In the genomic region with DNA sequence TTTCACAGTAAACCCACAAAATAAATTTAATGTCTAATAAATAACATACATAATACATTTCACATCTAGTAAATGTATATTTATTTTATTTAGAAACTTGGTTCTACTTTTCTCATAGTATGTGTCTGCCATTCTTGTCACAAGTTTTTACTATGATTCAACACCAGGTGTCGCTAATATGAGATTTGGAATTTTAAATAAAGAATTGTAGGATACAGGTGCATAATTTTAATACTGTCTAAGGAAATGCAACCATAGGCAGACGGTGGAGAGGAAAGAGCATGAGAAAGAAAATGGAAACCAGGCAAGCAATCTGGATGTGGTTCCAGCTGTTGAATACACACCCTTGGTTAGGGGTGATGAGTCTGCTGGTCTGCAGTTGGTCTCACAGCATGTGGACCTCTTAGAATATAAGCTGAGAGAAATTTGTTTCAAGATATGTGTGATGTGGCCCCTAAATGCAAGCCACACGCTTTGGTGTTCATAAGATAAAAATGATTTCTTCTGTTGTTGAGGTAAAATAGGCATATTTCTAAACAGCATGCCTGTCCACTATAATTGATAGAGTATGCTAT, we compare ENCODE assay signal across 8 cellular contexts.
DNase-seq lines count a peak whose midpoint lies in the region; ATAC-seq and TF ChIP-seq lines count a peak whose summit lies in the region.

No MANE protein-coding gene starts in this region.

- no peaks in the 10 kb centered on the region for H3K36me3 ChIP-seq in colonic mucosa

- H3K9me3 ChIP-seq in colonic mucosa: no peaks in the 10 kb centered on the region

- H3K27ac Mint-ChIP-seq in neural crest cell (ENCODE audit: unreplicated experiment): no peak overlapping the region

- H3K4me3 Mint-ChIP-seq in neural crest cell: no peak overlapping the region

- TF ChIP-seq CTCF in colonic mucosa (IDR thresholded peaks at IDR 0.05) (peak; percentile 29), neural crest cell (conservative IDR thresholded peaks at IDR 0.05) (peak; percentile 71)

- H3K9me3 Mint-ChIP-seq in neural crest cell: peaks cover 6% of the 10 kb centered on the region

- H3K27ac ChIP-seq in colonic mucosa: no peak overlapping the region

- no peak overlapping the region for H3K4me3 ChIP-seq in colonic mucosa

- H3K9ac ChIP-seq in colonic mucosa (ENCODE audit: low read depth in 2 of 2, low read length in 2 of 2): no peak overlapping the region

- no peaks in the 10 kb centered on the region for H3K27me3 ChIP-seq in colonic mucosa

- no peaks in the 10 kb centered on the region for H3K4me1 Mint-ChIP-seq in neural crest cell

- ATAC-seq in HG03045 (IDR thresholded peaks at IDR 0.05; ENCODE audit: unreplicated experiment): no peak

- intact Hi-C loops in colonic mucosa (cut with DNase I): loop anchor here (5.0 kb wide), 1 partner anchor 170 kb away; no protein-coding TSS in a partner anchor

- H3K4me1 ChIP-seq in colonic mucosa: no peaks in the 10 kb centered on the region

- H3K27me3 Mint-ChIP-seq in neural crest cell (ENCODE audit: low read depth): no peaks in the 10 kb centered on the region

- H3K36me3 Mint-ChIP-seq in neural crest cell (ENCODE audit: low read depth): no peaks in the 10 kb centered on the region

- peak; percentile 31 for DNase-seq in ELR (ENCODE audit: low read depth)
- DNase-seq in NAMALWA (ENCODE audit: low spot score): peak; percentile 37
- DNase-seq in colonic mucosa: no peak
- DNase-seq in neural crest cell (ENCODE audit: low read depth, low spot score): no peak
- DNase-seq in activated CD8-positive, alpha-beta memory T cell treated with anti-CD3 and anti-CD28 coated beads for 24 hours: no peak
- DNase-seq in NCI-H2107 treated with DMSO at 0.1 percent for 48 hours (lab: John Stamatoyannopoulos, UW; ENCODE audit: unreplicated experiment): no peak
- DNase-seq in HK-2 (ENCODE audit: unreplicated experiment): no peak

Comparison
In these comparisons a context has a peak if more than half of its experiments do, and no peak if none do; other contexts are left out.
1. DNase-seq: peak in ELR (single experiment) and NAMALWA (single experiment); none in colonic mucosa (single experiment), neural crest cell (single experiment), activated CD8-positive, alpha-beta memory T cell treated with anti-CD3 and anti-CD28 coated beads for 24 hours (single experiment), NCI-H2107 treated with DMSO at 0.1 percent for 48 hours (single experiment) and HK-2 (single experiment).